1 cellular context compared by ENCODE assay signal in the genomic region with DNA sequence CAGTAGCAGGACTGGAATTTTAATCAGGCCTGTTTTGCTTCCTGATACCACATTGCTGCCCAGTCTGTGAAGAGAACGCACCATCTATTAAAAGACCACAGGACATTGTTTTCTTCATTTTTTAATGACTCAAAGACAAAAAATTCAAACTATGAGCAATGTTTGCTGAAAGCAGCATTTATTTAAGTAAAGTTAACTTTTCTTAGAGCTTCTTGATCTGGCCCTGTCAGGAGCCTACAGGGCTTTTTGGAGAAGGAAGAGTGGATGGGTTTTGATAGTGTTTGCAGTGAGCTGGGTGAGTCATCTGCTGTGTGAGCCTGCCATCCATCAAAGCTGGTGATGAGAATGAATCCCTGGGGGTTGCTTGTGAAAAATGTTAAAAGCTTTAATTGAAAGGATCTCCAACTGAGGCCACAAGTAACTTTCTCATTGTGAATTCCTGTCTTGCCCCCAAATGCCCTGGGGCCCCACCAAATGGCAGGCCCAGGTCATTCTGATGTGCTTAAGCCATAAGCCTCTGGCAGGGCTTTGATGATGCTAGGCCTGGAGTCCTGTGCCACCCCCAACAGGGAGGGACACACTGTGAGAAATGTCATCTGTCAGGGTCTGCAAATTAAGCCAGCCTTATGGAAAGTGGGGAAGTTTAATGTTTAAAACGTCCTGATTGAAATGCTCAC.
A peak's percentile ranks its signal among the peaks of the same experiment; 100 is the strongest.
TF ChIP-seq lines count a peak whose summit lies in the region.

No MANE protein-coding gene starts in this region.

TF ChIP-seq in HEK293, 187 proteins besides CTCF, POLR2A, EP300 and RAD21 (continued from another document):
- TF ChIP-seq ZNF664 (tag by site-specific recombination; IDR thresholded peaks at IDR 0.05), result no peak
- TF ChIP-seq MZF1 (tag by site-specific recombination; IDR thresholded peaks at IDR 0.05; ENCODE audit: borderline replicate concordance), result no peak
- TF ChIP-seq ZNF670 (tag by site-specific recombination; IDR thresholded peaks at IDR 0.05; ENCODE audit: low read depth), result no peak
- TF ChIP-seq, protein P1, sequence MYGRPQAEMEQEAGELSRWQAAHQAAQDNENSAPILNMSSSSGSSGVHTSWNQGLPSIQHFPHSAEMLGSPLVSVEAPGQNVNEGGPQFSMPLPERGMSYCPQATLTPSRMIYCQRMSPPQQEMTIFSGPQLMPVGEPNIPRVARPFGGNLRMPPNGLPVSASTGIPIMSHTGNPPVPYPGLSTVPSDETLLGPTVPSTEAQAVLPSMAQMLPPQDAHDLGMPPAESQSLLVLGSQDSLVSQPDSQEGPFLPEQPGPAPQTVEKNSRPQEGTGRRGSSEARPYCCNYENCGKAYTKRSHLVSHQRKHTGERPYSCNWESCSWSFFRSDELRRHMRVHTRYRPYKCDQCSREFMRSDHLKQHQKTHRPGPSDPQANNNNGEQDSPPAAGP (tag by site-specific recombination; IDR thresholded peaks at IDR 0.05), result no peak
- TF ChIP-seq ZNF621 (tag by site-specific recombination; IDR thresholded peaks at IDR 0.05), result no peak
- TF ChIP-seq, protein P2, sequence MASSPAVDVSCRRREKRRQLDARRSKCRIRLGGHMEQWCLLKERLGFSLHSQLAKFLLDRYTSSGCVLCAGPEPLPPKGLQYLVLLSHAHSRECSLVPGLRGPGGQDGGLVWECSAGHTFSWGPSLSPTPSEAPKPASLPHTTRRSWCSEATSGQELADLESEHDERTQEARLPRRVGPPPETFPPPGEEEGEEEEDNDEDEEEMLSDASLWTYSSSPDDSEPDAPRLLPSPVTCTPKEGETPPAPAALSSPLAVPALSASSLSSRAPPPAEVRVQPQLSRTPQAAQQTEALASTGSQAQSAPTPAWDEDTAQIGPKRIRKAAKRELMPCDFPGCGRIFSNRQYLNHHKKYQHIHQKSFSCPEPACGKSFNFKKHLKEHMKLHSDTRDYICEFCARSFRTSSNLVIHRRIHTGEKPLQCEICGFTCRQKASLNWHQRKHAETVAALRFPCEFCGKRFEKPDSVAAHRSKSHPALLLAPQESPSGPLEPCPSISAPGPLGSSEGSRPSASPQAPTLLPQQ (tag by site-specific recombination; IDR thresholded peaks at IDR 0.05), result no peak
- TF ChIP-seq FEZF1 (tag by site-specific recombination; IDR thresholded peaks at IDR 0.05), result peak; percentile 82
- no peak for TF ChIP-seq ZNF571 (tag by site-specific recombination; IDR thresholded peaks at IDR 0.05)
- no peak for TF ChIP-seq ZNF707 (tag by site-specific recombination; IDR thresholded peaks at IDR 0.05)
- TF ChIP-seq, protein P3, sequence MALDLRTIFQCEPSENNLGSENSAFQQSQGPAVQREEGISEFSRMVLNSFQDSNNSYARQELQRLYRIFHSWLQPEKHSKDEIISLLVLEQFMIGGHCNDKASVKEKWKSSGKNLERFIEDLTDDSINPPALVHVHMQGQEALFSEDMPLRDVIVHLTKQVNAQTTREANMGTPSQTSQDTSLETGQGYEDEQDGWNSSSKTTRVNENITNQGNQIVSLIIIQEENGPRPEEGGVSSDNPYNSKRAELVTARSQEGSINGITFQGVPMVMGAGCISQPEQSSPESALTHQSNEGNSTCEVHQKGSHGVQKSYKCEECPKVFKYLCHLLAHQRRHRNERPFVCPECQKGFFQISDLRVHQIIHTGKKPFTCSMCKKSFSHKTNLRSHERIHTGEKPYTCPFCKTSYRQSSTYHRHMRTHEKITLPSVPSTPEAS (tag by site-specific recombination; IDR thresholded peaks at IDR 0.05), result no peak
- peak; percentile 88 for TF ChIP-seq GLIS1 (tag by site-specific recombination; IDR thresholded peaks at IDR 0.05)
- TF ChIP-seq OVOL3 (tag by site-specific recombination; IDR thresholded peaks at IDR 0.05), result no peak
- TF ChIP-seq ZNF792 (tag by site-specific recombination; IDR thresholded peaks at IDR 0.05), result no peak
- TF ChIP-seq, protein P4, sequence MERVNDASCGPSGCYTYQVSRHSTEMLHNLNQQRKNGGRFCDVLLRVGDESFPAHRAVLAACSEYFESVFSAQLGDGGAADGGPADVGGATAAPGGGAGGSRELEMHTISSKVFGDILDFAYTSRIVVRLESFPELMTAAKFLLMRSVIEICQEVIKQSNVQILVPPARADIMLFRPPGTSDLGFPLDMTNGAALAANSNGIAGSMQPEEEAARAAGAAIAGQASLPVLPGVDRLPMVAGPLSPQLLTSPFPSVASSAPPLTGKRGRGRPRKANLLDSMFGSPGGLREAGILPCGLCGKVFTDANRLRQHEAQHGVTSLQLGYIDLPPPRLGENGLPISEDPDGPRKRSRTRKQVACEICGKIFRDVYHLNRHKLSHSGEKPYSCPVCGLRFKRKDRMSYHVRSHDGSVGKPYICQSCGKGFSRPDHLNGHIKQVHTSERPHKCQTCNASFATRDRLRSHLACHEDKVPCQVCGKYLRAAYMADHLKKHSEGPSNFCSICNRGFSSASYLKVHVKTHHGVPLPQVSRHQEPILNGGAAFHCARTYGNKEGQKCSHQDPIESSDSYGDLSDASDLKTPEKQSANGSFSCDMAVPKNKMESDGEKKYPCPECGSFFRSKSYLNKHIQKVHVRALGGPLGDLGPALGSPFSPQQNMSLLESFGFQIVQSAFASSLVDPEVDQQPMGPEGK (tag by site-specific recombination; IDR thresholded peaks at IDR 0.05), result no peak
- peak; percentile 72; the same call in 1 of the 2 replicates for TF ChIP-seq TCF7L2 (IDR thresholded peaks at IDR 0.05; ENCODE audit: borderline replicate concordance, low read depth, low read length)
- TF ChIP-seq ZNF214 (tag by site-specific recombination; IDR thresholded peaks at IDR 0.05; ENCODE audit: borderline replicate concordance), result no peak
- no peak for TF ChIP-seq ZBTB48 (tag by site-specific recombination; IDR thresholded peaks at IDR 0.05)
- TF ChIP-seq ZNF624 (tag by site-specific recombination; IDR thresholded peaks at IDR 0.05), result no peak
- TF ChIP-seq ZNF157 (tag by site-specific recombination; IDR thresholded peaks at IDR 0.05), result no peak
- TF ChIP-seq IKZF3 (tag by site-specific recombination; IDR thresholded peaks at IDR 0.05), result peak; percentile 20; the same call in 1 of the 2 replicates
- TF ChIP-seq, protein P5, sequence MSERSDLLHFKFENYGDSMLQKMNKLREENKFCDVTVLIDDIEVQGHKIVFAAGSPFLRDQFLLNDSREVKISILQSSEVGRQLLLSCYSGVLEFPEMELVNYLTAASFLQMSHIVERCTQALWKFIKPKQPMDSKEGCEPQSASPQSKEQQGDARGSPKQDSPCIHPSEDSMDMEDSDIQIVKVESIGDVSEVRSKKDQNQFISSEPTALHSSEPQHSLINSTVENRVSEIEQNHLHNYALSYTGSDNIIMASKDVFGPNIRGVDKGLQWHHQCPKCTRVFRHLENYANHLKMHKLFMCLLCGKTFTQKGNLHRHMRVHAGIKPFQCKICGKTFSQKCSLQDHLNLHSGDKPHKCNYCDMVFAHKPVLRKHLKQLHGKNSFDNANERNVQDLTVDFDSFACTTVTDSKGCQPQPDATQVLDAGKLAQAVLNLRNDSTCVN (tag by site-specific recombination; optimal IDR thresholded peaks at IDR 0.05), result no peak
- TF ChIP-seq EGR2 (tag by site-specific recombination; IDR thresholded peaks at IDR 0.05; ENCODE audit: low read depth), result no peak
- no peak for TF ChIP-seq ZSCAN23 (tag by site-specific recombination; IDR thresholded peaks at IDR 0.05)
- TF ChIP-seq HOXD13 (CRISPR knock-in tag; IDR thresholded peaks at IDR 0.05; ENCODE audit: borderline replicate concordance), result peak; percentile 92
- TF ChIP-seq SP3 (tag by site-specific recombination; IDR thresholded peaks at IDR 0.05), result no peak
- TF ChIP-seq ZNF311 (tag by site-specific recombination; IDR thresholded peaks at IDR 0.05; ENCODE audit: borderline replicate concordance), result no peak
- TF ChIP-seq ZSCAN16 (tag by site-specific recombination; IDR thresholded peaks at IDR 0.05), result peak; percentile 75; the same call in 1 of the 2 replicates
- TF ChIP-seq PRDM1 (tag by site-specific recombination; IDR thresholded peaks at IDR 0.05), result 0 out of 2 replicates have a peak, but pooled peaks have one; percentile 18
- no peak for TF ChIP-seq ZNF114 (tag by site-specific recombination; IDR thresholded peaks at IDR 0.05)
- TF ChIP-seq ZNF23 (tag by site-specific recombination; IDR thresholded peaks at IDR 0.05; ENCODE audit: borderline replicate concordance), result no peak
- no peak for TF ChIP-seq YY1 (tag by site-specific recombination; IDR thresholded peaks at IDR 0.05)
- TF ChIP-seq GLIS2 (tag by site-specific recombination; IDR thresholded peaks at IDR 0.05), result no peak
- TF ChIP-seq, protein P6, sequence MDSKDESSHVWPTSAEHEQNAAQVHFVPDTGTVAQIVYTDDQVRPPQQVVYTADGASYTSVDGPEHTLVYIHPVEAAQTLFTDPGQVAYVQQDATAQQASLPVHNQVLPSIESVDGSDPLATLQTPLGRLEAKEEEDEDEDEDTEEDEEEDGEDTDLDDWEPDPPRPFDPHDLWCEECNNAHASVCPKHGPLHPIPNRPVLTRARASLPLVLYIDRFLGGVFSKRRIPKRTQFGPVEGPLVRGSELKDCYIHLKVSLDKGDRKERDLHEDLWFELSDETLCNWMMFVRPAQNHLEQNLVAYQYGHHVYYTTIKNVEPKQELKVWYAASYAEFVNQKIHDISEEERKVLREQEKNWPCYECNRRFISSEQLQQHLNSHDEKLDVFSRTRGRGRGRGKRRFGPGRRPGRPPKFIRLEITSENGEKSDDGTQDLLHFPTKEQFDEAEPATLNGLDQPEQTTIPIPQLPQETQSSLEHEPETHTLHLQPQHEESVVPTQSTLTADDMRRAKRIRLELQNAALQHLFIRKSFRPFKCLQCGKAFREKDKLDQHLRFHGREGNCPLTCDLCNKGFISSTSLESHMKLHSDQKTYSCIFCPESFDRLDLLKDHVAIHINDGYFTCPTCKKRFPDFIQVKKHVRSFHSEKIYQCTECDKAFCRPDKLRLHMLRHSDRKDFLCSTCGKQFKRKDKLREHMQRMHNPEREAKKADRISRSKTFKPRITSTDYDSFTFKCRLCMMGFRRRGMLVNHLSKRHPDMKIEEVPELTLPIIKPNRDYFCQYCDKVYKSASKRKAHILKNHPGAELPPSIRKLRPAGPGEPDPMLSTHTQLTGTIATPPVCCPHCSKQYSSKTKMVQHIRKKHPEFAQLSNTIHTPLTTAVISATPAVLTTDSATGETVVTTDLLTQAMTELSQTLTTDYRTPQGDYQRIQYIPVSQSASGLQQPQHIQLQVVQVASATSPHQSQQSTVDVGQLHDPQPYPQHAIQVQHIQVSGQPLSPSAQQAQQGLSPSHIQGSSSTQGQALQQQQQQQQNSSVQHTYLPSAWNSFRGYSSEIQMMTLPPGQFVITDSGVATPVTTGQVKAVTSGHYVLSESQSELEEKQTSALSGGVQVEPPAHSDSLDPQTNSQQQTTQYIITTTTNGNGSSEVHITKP (tag by site-specific recombination; IDR thresholded peaks at IDR 0.05), result no peak
- 0 out of 2 replicates have a peak, but pooled peaks have one; percentile 33 for TF ChIP-seq KLF10 (tag by site-specific recombination; IDR thresholded peaks at IDR 0.05)
- TF ChIP-seq TRIM28 (IDR thresholded peaks at IDR 0.05; ENCODE audit: borderline replicate concordance, low read length), result peak; percentile 75; the same call in 1 of the 2 replicates
- TF ChIP-seq, protein P7, sequence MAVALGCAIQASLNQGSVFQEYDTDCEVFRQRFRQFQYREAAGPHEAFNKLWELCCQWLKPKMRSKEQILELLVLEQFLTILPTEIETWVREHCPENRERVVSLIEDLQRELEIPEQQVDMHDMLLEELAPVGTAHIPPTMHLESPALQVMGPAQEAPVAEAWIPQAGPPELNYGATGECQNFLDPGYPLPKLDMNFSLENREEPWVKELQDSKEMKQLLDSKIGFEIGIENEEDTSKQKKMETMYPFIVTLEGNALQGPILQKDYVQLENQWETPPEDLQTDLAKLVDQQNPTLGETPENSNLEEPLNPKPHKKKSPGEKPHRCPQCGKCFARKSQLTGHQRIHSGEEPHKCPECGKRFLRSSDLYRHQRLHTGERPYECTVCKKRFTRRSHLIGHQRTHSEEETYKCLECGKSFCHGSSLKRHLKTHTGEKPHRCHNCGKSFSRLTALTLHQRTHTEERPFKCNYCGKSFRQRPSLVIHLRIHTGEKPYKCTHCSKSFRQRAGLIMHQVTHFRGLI (tag by site-specific recombination; IDR thresholded peaks at IDR 0.05), result no peak
- no peak for TF ChIP-seq ZNF140 (tag by site-specific recombination; IDR thresholded peaks at IDR 0.05)
- no peak for TF ChIP-seq ZNF677 (tag by site-specific recombination; IDR thresholded peaks at IDR 0.05)
- no peak for TF ChIP-seq ZNF274 (IDR thresholded peaks at IDR 0.05; ENCODE audit: low read length)
- TF ChIP-seq ZNF274 (tag by site-specific recombination; IDR thresholded peaks at IDR 0.05; ENCODE audit: borderline replicate concordance), result no peak
- no peak for TF ChIP-seq GLI4 (tag by site-specific recombination; IDR thresholded peaks at IDR 0.05)
- no peak for TF ChIP-seq ZNF658 (tag by site-specific recombination; IDR thresholded peaks at IDR 0.05)
- peak; percentile 32; the same call in 1 of the 2 replicates for TF ChIP-seq ZBTB8A (tag by site-specific recombination; IDR thresholded peaks at IDR 0.05)
- TF ChIP-seq ZBTB20 (tag by site-specific recombination; IDR thresholded peaks at IDR 0.05), result no peak
- TF ChIP-seq, protein P8, sequence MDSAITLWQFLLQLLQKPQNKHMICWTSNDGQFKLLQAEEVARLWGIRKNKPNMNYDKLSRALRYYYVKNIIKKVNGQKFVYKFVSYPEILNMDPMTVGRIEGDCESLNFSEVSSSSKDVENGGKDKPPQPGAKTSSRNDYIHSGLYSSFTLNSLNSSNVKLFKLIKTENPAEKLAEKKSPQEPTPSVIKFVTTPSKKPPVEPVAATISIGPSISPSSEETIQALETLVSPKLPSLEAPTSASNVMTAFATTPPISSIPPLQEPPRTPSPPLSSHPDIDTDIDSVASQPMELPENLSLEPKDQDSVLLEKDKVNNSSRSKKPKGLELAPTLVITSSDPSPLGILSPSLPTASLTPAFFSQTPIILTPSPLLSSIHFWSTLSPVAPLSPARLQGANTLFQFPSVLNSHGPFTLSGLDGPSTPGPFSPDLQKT (IDR thresholded peaks at IDR 0.05; ENCODE audit: borderline replicate concordance, low read depth, low read length), result no peak
- no peak for TF ChIP-seq ZNF785 (tag by site-specific recombination; IDR thresholded peaks at IDR 0.05)
- no peak for TF ChIP-seq ZNF146 (tag by site-specific recombination; IDR thresholded peaks at IDR 0.05)
- TF ChIP-seq ZNF416 (tag by site-specific recombination; IDR thresholded peaks at IDR 0.05), result no peak
- TF ChIP-seq ZNF596 (tag by site-specific recombination; IDR thresholded peaks at IDR 0.05), result no peak
